In genomic region chr6:37047933-37048850, GRCh38 we compare ENCODE assay signal across 13 cellular contexts. TPM values are rescaled to one million over a fixed set of nuclear protein-coding genes. Genes with fewer than 3 reads are reported as not detected.
DNase-seq lines count a peak whose midpoint lies in the region; ATAC-seq and TF ChIP-seq lines count a peak whose summit lies in the region.
"Had no signal": no experiment of that assay in that cellular context is flagged by ENCODE, and none has a peak within 500 bp of the region (broad histone marks: within the 10 kb centered on the region; RNA-seq: fewer than 3 reads in every experiment).

No MANE protein-coding gene starts in this region.

- H3K4me1 ChIP-seq in OCI-LY7 (ENCODE audit: insufficient read depth, low read length, poor library complexity, severe bottlenecking), result peaks cover 41% of the 10 kb centered on the region
- H3K4me1 ChIP-seq in colonic mucosa, result peaks cover 14% of the 10 kb centered on the region
- peaks cover 0 to 23% (median 9%) of the 10 kb centered on the region in 4 donors for H3K4me1 ChIP-seq in sigmoid colon

- no peak for TF ChIP-seq POLR2A in sigmoid colon (IDR thresholded peaks at IDR 0.05)

- H2AFZ ChIP-seq in OCI-LY7 (ENCODE audit: low read length), result no peak overlapping the region; the same call in 1 of the 2 replicates

- no peak overlapping the region for H3K27ac ChIP-seq in OCI-LY7 (ENCODE audit: low read depth, low read length, poor library complexity, severe bottlenecking)
- peak overlapping the region; percentile 53 for H3K27ac ChIP-seq in colonic mucosa
- no peak overlapping the region for H3K27ac ChIP-seq in sigmoid colon

- POLR2A ChIA-PET in OCI-LY7 (lab: Charles Lee), result interaction anchor here (0.9 kb wide), 1 partner anchor 144 kb away, joined by 3 read pairs; no protein-coding TSS in a partner anchor

- H3K79me2 ChIP-seq in OCI-LY7 (ENCODE audit: insufficient read depth, low read depth, low read length), result no peaks in the 10 kb centered on the region

- 80 to 81% methylated on average over 10 of the region's 10 CpGs for WGBS in sigmoid colon, 2 donors

- CTCF ChIA-PET in activated naive CD4-positive, alpha-beta T cell treated with anti-CD3 and anti-CD28 coated beads for 36 hours (lab: Charles Lee), result interaction anchor here (0.5 to 11.5 kb wide), 11 partner anchors 10 to 775 kb away, joined by 3 to 216 read pairs (median 5); partner anchors contain the start of gene PIM1
- CTCF ChIA-PET in OCI-LY7 (lab: Charles Lee; ENCODE audit: unreplicated experiment), result interaction anchor here (3.4 kb wide), 1 partner anchor 123 kb away, joined by 13 read pairs; no protein-coding TSS in a partner anchor

- H3K9me3 Mint-ChIP-seq in activated naive CD4-positive, alpha-beta T cell treated with anti-CD3 and anti-CD28 coated beads for 36 hours, result no peaks in the 10 kb centered on the region

- no peaks in the 10 kb centered on the region for H3K9me3 ChIP-seq in OCI-LY7 (ENCODE audit: low read length)
- no peaks in the 10 kb centered on the region for H3K9me3 ChIP-seq in colonic mucosa
- no peaks in the 10 kb centered on the region for H3K9me3 ChIP-seq in sigmoid colon
- H3K9me3 ChIP-seq: HAP-1, heart right ventricle, left lung had no signal

- H3K36me3 ChIP-seq in OCI-LY7 (ENCODE audit: insufficient read depth, low read length), result no peaks in the 10 kb centered on the region
- H3K36me3 ChIP-seq in colonic mucosa, result no peaks in the 10 kb centered on the region
- H3K36me3 ChIP-seq in sigmoid colon, result no peaks in the 10 kb centered on the region
- H3K36me3 ChIP-seq: HAP-1, heart right ventricle, left lung had no signal

- peak overlapping the region; percentile 63 for H3K4me2 ChIP-seq in OCI-LY7 (ENCODE audit: low read length)

- peak overlapping the region; percentile 99 for H3K27ac Mint-ChIP-seq in activated naive CD4-positive, alpha-beta T cell treated with anti-CD3 and anti-CD28 coated beads for 36 hours

- peaks cover 64% of the 10 kb centered on the region for H3K4me1 Mint-ChIP-seq in activated naive CD4-positive, alpha-beta T cell treated with anti-CD3 and anti-CD28 coated beads for 36 hours (ENCODE audit: low read depth)

- DNase-seq in activated naive CD4-positive, alpha-beta T cell treated with anti-CD3 and anti-CD28 coated beads for 36 hours, result peak; percentile 73
- DNase-seq in activated naive CD4-positive, alpha-beta T cell treated with anti-CD3 and anti-CD28 coated beads, Interleukin-2, amount 50 U/mL, for 16 hours, result no peak
- no peak for DNase-seq in OCI-LY7 (ENCODE audit: low spot score)
- no peak for DNase-seq in colonic mucosa
- DNase-seq in sigmoid colon, result peak; percentile 30
- no peak for DNase-seq in HuH-7 (ENCODE audit: low spot score)
- DNase-seq: NCI-H1694 treated with DMSO at 0.1 percent for 48 hours, NCI-H774 had no signal

- H3K27me3 ChIP-seq in colonic mucosa, result no peaks in the 10 kb centered on the region
- H3K27me3 ChIP-seq in sigmoid colon, result no peaks in the 10 kb centered on the region
- H3K27me3 ChIP-seq: heart right ventricle, left lung had no signal

- H3K9me2 ChIP-seq in OCI-LY7 (ENCODE audit: insufficient read depth, low read length), result no peaks in the 10 kb centered on the region

- BruUV-seq in OCI-LY7 (replicated peaks; lab: Mats Ljungman, UMichigan), result no TSS peak

- peak overlapping the region; percentile 86 for H3K4me3 Mint-ChIP-seq in activated naive CD4-positive, alpha-beta T cell treated with anti-CD3 and anti-CD28 coated beads for 36 hours

- H4K20me1 ChIP-seq in OCI-LY7 (ENCODE audit: insufficient read depth, low read length), result peaks cover 3% of the 10 kb centered on the region; the same call in 1 of the 2 replicates

- H3K9ac ChIP-seq in colonic mucosa (ENCODE audit: low read depth in 2 of 2, low read length in 2 of 2), result no peak overlapping the region

- H3K4me3 ChIP-seq in OCI-LY7 (ENCODE audit: low read depth, low read length, poor library complexity, severe bottlenecking) (no peak overlapping the region), colonic mucosa (no peak overlapping the region), sigmoid colon (no peak overlapping the region)
- H3K4me3 ChIP-seq: HAP-1 had no signal

- no peaks in the 10 kb centered on the region for H3K27me3 Mint-ChIP-seq in activated naive CD4-positive, alpha-beta T cell treated with anti-CD3 and anti-CD28 coated beads for 36 hours (ENCODE audit: low read depth)

- TF ChIP-seq CTCF in OCI-LY7 (conservative IDR thresholded peaks at IDR 0.05; ENCODE audit: low read length), result no peak
- no peak for TF ChIP-seq CTCF in colonic mucosa (IDR thresholded peaks at IDR 0.05)
- no peak for TF ChIP-seq CTCF in sigmoid colon (IDR thresholded peaks at IDR 0.05)

- ATAC-seq in GM19328 (IDR thresholded peaks at IDR 0.05; ENCODE audit: unreplicated experiment) (no peak), HG03469 (IDR thresholded peaks at IDR 0.05; ENCODE audit: unreplicated experiment) (no peak)

- H3K36me3 Mint-ChIP-seq in activated naive CD4-positive, alpha-beta T cell treated with anti-CD3 and anti-CD28 coated beads for 36 hours (ENCODE audit: low read depth), result peaks cover 12% of the 10 kb centered on the region

- intact Hi-C loops in activated naive CD4-positive, alpha-beta T cell treated with anti-CD3 and anti-CD28 coated beads for 36 hours (cut with micrococcal nuclease), result loop anchor here (1.0 to 5.0 kb wide), 3 partner anchors 14 to 209 kb away; partner anchors contain the start of genes TBC1D22B and TMEM217
- intact Hi-C loops in OCI-LY7 (cut with micrococcal nuclease; ENCODE audit: unreplicated experiment) (no loop called here), colonic mucosa (cut with DNase I) (no loop called here), sigmoid colon (cut with DNase I) (no loop called here)

- TF ChIP-seq EP300 in sigmoid colon (IDR thresholded peaks at IDR 0.05), result no peak

RNA-seq across cellular contexts. Expression of gene FGD2, which starts 42.7 kb away (rescaled TPM):
- under 1 TPM; 0.25 to 0.48 TPM for total RNA-seq in activated naive CD4-positive, alpha-beta T cell treated with anti-CD3 and anti-CD28 coated beads for 36 hours
- total RNA-seq in OCI-LY7 (2014; rRNA removed; shearing (Covaris generic)), result 23.8 and 27.8 TPM in 2 replicates
- 45.7 and 48.6 TPM in 2 replicates for total RNA-seq in OCI-LY7 (2022)
- total RNA-seq in colonic mucosa, result 1 to 10 TPM; 3.6 to 3.8 TPM
- 10 to 100 TPM; 17.1 to 39.3 (median 21.9) TPM for total RNA-seq in sigmoid colon
- polyA plus RNA-seq in sigmoid colon, result 10 to 100 TPM in 1 of 3 donors, 1 to 10 TPM in 2; 3.7 to 40.8 (median 9.0) TPM

Comparison
In these comparisons a context has a peak if more than half of its experiments do, and no peak if none do; other contexts are left out.
1. DNase-seq: peak in activated naive CD4-positive, alpha-beta T cell treated with anti-CD3 and anti-CD28 coated beads for 36 hours (single experiment) and sigmoid colon (single experiment); none in activated naive CD4-positive, alpha-beta T cell treated with anti-CD3 and anti-CD28 coated beads, Interleukin-2, amount 50 U/mL, for 16 hours (single experiment), OCI-LY7 (single experiment), colonic mucosa (single experiment) and HuH-7 (single experiment).